3 cellular contexts compared by ENCODE assay signal in the genomic region with DNA sequence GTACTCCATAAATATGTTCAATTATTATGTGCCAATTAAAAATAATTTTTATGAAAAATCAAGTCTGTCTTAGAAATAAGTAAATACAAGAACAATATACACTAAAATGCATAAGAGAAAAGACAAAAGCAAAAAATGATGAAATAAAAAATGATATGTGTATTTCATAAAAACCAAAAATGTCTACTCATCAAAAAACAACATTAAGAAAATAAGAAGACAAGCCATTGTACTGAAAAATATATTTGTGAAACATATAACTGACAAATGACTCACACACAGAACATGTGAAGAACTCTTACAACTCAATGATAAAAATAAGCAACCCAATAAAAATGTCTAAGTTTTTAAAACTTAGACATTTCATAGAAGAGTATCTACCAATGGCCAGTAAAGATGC.
TF ChIP-seq lines count a peak whose summit lies in the region.

No MANE protein-coding gene starts in this region.

TF ChIP-seq in A549, 52 proteins besides CTCF, POLR2A, EP300 and RAD21:
- TF ChIP-seq BHLHE40 (IDR thresholded peaks at IDR 0.05; ENCODE audit: low read depth, low read length) = no peak
- TF ChIP-seq HOXB5 (CRISPR knock-in tag; IDR thresholded peaks at IDR 0.05) = no peak
- TF ChIP-seq HEYL (CRISPR knock-in tag; IDR thresholded peaks at IDR 0.05) = no peak
- no peak for TF ChIP-seq ZSCAN20 (CRISPR knock-in tag; IDR thresholded peaks at IDR 0.05)
- TF ChIP-seq ESRRA (IDR thresholded peaks at IDR 0.05; ENCODE audit: borderline replicate concordance, low read length) = no peak
- TF ChIP-seq MAFK (IDR thresholded peaks at IDR 0.05; ENCODE audit: partially characterized antibody) = peak; percentile 91
- TF ChIP-seq, protein P1, sequence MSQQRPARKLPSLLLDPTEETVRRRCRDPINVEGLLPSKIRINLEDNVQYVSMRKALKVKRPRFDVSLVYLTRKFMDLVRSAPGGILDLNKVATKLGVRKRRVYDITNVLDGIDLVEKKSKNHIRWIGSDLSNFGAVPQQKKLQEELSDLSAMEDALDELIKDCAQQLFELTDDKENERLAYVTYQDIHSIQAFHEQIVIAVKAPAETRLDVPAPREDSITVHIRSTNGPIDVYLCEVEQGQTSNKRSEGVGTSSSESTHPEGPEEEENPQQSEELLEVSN (IDR thresholded peaks at IDR 0.05; ENCODE audit: borderline replicate concordance, low read depth) = no peak

TF ChIP-seq in IMR-90, 13 proteins besides CTCF, POLR2A, EP300 and RAD21:
- TF ChIP-seq MAZ (IDR thresholded peaks at IDR 0.05; ENCODE audit: borderline replicate concordance, low read depth, low read length) = no peak
- TF ChIP-seq CHD1 (IDR thresholded peaks at IDR 0.05; ENCODE audit: low read depth, low read length) = no peak
- TF ChIP-seq FOS (IDR thresholded peaks at IDR 0.05; ENCODE audit: low read depth, low read length) = no peak
- TF ChIP-seq CEBPB (IDR thresholded peaks at IDR 0.05; ENCODE audit: low read depth, low read length) = no peak
- TF ChIP-seq, protein P2, sequence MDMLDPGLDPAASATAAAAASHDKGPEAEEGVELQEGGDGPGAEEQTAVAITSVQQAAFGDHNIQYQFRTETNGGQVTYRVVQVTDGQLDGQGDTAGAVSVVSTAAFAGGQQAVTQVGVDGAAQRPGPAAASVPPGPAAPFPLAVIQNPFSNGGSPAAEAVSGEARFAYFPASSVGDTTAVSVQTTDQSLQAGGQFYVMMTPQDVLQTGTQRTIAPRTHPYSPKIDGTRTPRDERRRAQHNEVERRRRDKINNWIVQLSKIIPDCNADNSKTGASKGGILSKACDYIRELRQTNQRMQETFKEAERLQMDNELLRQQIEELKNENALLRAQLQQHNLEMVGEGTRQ (IDR thresholded peaks at IDR 0.05; ENCODE audit: low read depth, low read length) = no peak
- TF ChIP-seq MAFK (IDR thresholded peaks at IDR 0.05; ENCODE audit: low read depth, low read length) = peak; percentile 96
TF ChIP-seq in IMR-90: peak in this region for 1.

TF ChIP-seq in H1, 55 proteins besides CTCF, POLR2A, EP300 and RAD21:
- TF ChIP-seq MAFK (IDR thresholded peaks at IDR 0.05; ENCODE audit: low read depth, low read length) = peak; percentile 57; the same call in 1 of the 2 replicates
- no peak for TF ChIP-seq TBP (IDR thresholded peaks at IDR 0.05; ENCODE audit: low read depth, low read length)
